ENCODE assay signal across 8 cellular contexts in genomic region chr9:86098793-86099694, GRCh38.
DNase-seq lines count a peak whose midpoint lies in the region; ATAC-seq and FAIRE-seq lines count a peak whose summit lies in the region.

Gene GOLM1, minus strand, starts transcription at chr9:86099558. Its CDS starts 20,238 bp downstream, at chr9:86079320.

- H3K27me3 ChIP-seq in iPS-18a (ENCODE audit: control insufficient read depth, insufficient read depth, low read length) = peaks cover 23% of the 10 kb centered on the region

- H3K4me3 ChIP-seq in iPS-18a (ENCODE audit: low read length) (peak within 1 kb of the TSS; percentile 85), skeletal muscle cell (ENCODE audit: low read depth, low read length) (peak within 1 kb of the TSS; percentile 90)

- FAIRE-seq in RCC 7860 (lab: Jason Lieb, UNC) = no peak

- no peaks in the 10 kb centered on the region for H3K36me3 ChIP-seq in iPS-18a (ENCODE audit: control insufficient read depth, low read depth, low read length)

- DNase-seq in ELF-1 (ENCODE audit: low read depth, low spot score) (peak; percentile 59), HK-2 (ENCODE audit: unreplicated experiment) (peak; percentile 61), RCC 7860 (ENCODE audit: low spot score) (peak; percentile 46), T47D (ENCODE audit: low read depth in 1 of 2, low spot score in 1 of 2) (peak; percentile 42 to 66), skeletal muscle cell (ENCODE audit: low read depth) (peak; percentile 20), GDM1 (lab: John Stamatoyannopoulos, UW) (no peak)

- H3K4me1 ChIP-seq in iPS-18a (ENCODE audit: control insufficient read depth, low read depth, low read length) = peaks cover 16% of the 10 kb centered on the region

- H3K9me3 ChIP-seq in iPS-18a (ENCODE audit: control insufficient read depth, low read depth, low read length) = no peaks in the 10 kb centered on the region

- in situ Hi-C loops in T47D (cut with HindIII; ENCODE audit: low pct_unique_long_range_greater_than_20kb, low sequenced_read_pairs) = no loop called here

- H3K27ac ChIP-seq in iPS-18a (ENCODE audit: low read length) = no peak within 1 kb of the TSS

- peak; percentile 65 for ATAC-seq in GM21360 (IDR thresholded peaks at IDR 0.05; ENCODE audit: unreplicated experiment)

- H3K9ac ChIP-seq in iPS-18a (ENCODE audit: low read length) = peak within 1 kb of the TSS; percentile 82
